ENCODE assay signal across 9 cellular contexts in genomic region chr13:33353210-33353609, GRCh38.
DNase-seq lines count a peak whose midpoint lies in the region; ATAC-seq lines count a peak whose summit lies in the region.
"Had no signal": no experiment of that assay in that cellular context is flagged by ENCODE, and none has a peak within 500 bp of the region (broad histone marks: within the 10 kb centered on the region; RNA-seq: fewer than 3 reads in every experiment).

No MANE protein-coding gene starts in this region.

- peaks cover 11% of the 10 kb centered on the region for H3K27me3 Mint-ChIP-seq in dendritic cell treated with granulocyte-macrophage colony-stimulating factor and Interleukin-4, amounts not matched to agents 40 ng/mL and 50 ng/mL, for 4 days

- no peaks in the 10 kb centered on the region for H3K9me3 Mint-ChIP-seq in dendritic cell treated with granulocyte-macrophage colony-stimulating factor and Interleukin-4, amounts not matched to agents 40 ng/mL and 50 ng/mL, for 4 days

- H3K27ac Mint-ChIP-seq in dendritic cell treated with granulocyte-macrophage colony-stimulating factor and Interleukin-4, amounts not matched to agents 40 ng/mL and 50 ng/mL, for 4 days: peak overlapping the region; percentile 92

- intact Hi-C loops in dendritic cell treated with granulocyte-macrophage colony-stimulating factor and Interleukin-4, amounts not matched to agents 40 ng/mL and 50 ng/mL, for 4 days (cut with micrococcal nuclease): loop anchor here (2.0 to 5.0 kb wide), 2 partner anchors 190 to 369 kb away; no protein-coding TSS in a partner anchor

- ATAC-seq in GM18907 (IDR thresholded peaks at IDR 0.05; ENCODE audit: unreplicated experiment) (peak; percentile 61), HG03175 (IDR thresholded peaks at IDR 0.05; ENCODE audit: unreplicated experiment) (peak; percentile 84)

- H3K4me1 Mint-ChIP-seq in dendritic cell treated with granulocyte-macrophage colony-stimulating factor and Interleukin-4, amounts not matched to agents 40 ng/mL and 50 ng/mL, for 4 days (ENCODE audit: low read depth): peaks cover 61% of the 10 kb centered on the region

- DNase-seq in putamen (ENCODE audit: low spot score): peak; percentile 49
- DNase-seq in activated CD4-positive, CD25-positive, alpha-beta regulatory T cell treated with anti-CD3 and anti-CD28 coated beads, Interleukin-2, amount 50 U/mL, for 72 hours: no peak
- no peak for DNase-seq in DMS 273 (lab: John Stamatoyannopoulos, UW; ENCODE audit: unreplicated experiment)
- no peak for DNase-seq in stimulated activated CD4-positive, alpha-beta T cell treated with anti-CD3 and anti-CD28 coated beads, Interleukin-2, amount 100 ng/mL, for 48 hours
- DNase-seq in stimulated activated naive CD4-positive, alpha-beta T cell treated with Interleukin-2 at 50 U/mL for 16 hours (lab: John Stamatoyannopoulos, UW): no peak
- DNase-seq: cortex of kidney had no signal

- peak overlapping the region; percentile 41 for H3K4me3 Mint-ChIP-seq in dendritic cell treated with granulocyte-macrophage colony-stimulating factor and Interleukin-4, amounts not matched to agents 40 ng/mL and 50 ng/mL, for 4 days

- no peaks in the 10 kb centered on the region for H3K36me3 Mint-ChIP-seq in dendritic cell treated with granulocyte-macrophage colony-stimulating factor and Interleukin-4, amounts not matched to agents 40 ng/mL and 50 ng/mL, for 4 days (ENCODE audit: low read depth)
